11 cellular contexts compared by ENCODE assay signal in genomic region chr3:38650248-38650940, GRCh38. TPM values are rescaled to one million over a fixed set of nuclear protein-coding genes. Genes with fewer than 3 reads are reported as not detected.
DNase-seq lines count a peak whose midpoint lies in the region; ATAC-seq and TF ChIP-seq lines count a peak whose summit lies in the region.
"Had no signal": no experiment of that assay in that cellular context is flagged by ENCODE, and none has a peak within 500 bp of the region (broad histone marks: within the 10 kb centered on the region; RNA-seq: fewer than 3 reads in every experiment).

No MANE protein-coding gene starts in this region.

- H3K79me2 ChIP-seq in HCT116 (ENCODE audit: insufficient read depth, low read length) (no peaks in the 10 kb centered on the region), mammary epithelial cell (ENCODE audit: insufficient read depth, low read length) (no peaks in the 10 kb centered on the region), parathyroid adenoma (no peaks in the 10 kb centered on the region)

- ATAC-seq in HCT116 (no peak), HG03025 (IDR thresholded peaks at IDR 0.05; ENCODE audit: low FRiP score, unreplicated experiment) (no peak), HG03135 (IDR thresholded peaks at IDR 0.05; ENCODE audit: unreplicated experiment) (no peak)

- RAD21 ChIA-PET in HCT116 (lab: Charles Lee; ENCODE audit: low non-redundant PET in 1 of 2, low total read pairs in 2 of 2, uncharacterized antibody in 2 of 2, unreplicated experiment in 2 of 2), result interaction anchor here in 1 of 2 experiments (1.0 to 1.4 kb wide), 2 partner anchors 12 to 129 kb away, joined by 4 to 5 read pairs; no protein-coding TSS in a partner anchor

- H3K4me3 ChIP-seq in CD4-positive, alpha-beta memory T cell (ENCODE audit: low read length in 2 of 2), result peak overlapping the region in 1 of 2 donors; percentile 50
- H3K4me3 ChIP-seq in HCT116 (replicated peaks in 1 of 2; ENCODE audit: low read depth in 1 of 2, low read length in 2 of 2) (peak overlapping the region in 1 of 2 experiments; percentile 30; a peak in 1 of 4 replicates), mammary epithelial cell (replicated peaks in 1 of 3; ENCODE audit: insufficient read depth in 1 of 3, low read depth in 2 of 3, low read length in 3 of 3) (no peak overlapping the region), parathyroid adenoma (ENCODE audit: low read depth, low read length) (no peak overlapping the region), H7 (ENCODE audit: insufficient read depth, low read depth, low read length) (no peak overlapping the region)
- H3K4me3 ChIP-seq: lung had no signal

- CTCF ChIA-PET in CD4-positive, alpha-beta memory T cell (lab: Charles Lee; ENCODE audit: partially characterized antibody), result interaction anchor here (0.7 to 10.1 kb wide), 15 partner anchors 7 to 161 kb away, joined by 3 to 196 read pairs (median 5); partner anchors contain the start of gene EXOG
- CTCF ChIA-PET in HCT116 (lab: Charles Lee) (interaction anchor here (1.0 to 2.2 kb wide), 4 partner anchors 12 to 154 kb away, joined by 3 to 17 read pairs (median 4); partner anchors contain the start of gene EXOG), mammary epithelial cell (lab: Charles Lee; ENCODE audit: low non-redundant PET) (interaction anchor here (0.6 kb wide), 1 partner anchor 836 kb away, joined by 3 read pairs; no protein-coding TSS in a partner anchor)

- TF ChIP-seq POLR2A in HCT116 (IDR thresholded peaks at IDR 0.05; ENCODE audit: borderline replicate concordance, extremely low read depth, insufficient read depth, insufficient read length), result no peak

- POLR2A ChIA-PET in CD4-positive, alpha-beta memory T cell (lab: Charles Lee; ENCODE audit: partially characterized antibody), result interaction anchor here (1.4 to 2.1 kb wide), 2 partner anchors 129 to 154 kb away, joined by 6 to 7 read pairs; partner anchors contain the start of gene EXOG
- POLR2A ChIA-PET in HCT116 (lab: Charles Lee), result no interaction called here

- H3K4me1 ChIP-seq in CD4-positive, alpha-beta memory T cell (ENCODE audit: insufficient read depth, low read length), result peaks cover 22% of the 10 kb centered on the region
- H3K4me1 ChIP-seq in HCT116 (ENCODE audit: control insufficient read depth in 1 of 2, insufficient read depth in 2 of 2, low read length in 2 of 2), result peaks cover 11 to 26% of the 10 kb centered on the region in 2 experiments
- peaks cover 6% of the 10 kb centered on the region for H3K4me1 ChIP-seq in mammary epithelial cell (ENCODE audit: insufficient read depth, low read length)
- no peaks in the 10 kb centered on the region for H3K4me1 ChIP-seq in parathyroid adenoma

- H3K4me1 Mint-ChIP-seq in CD4-positive, alpha-beta memory T cell, result peaks cover 4 to 7% (median 6%) of the 10 kb centered on the region in 4 donors

- H3K9me3 ChIP-seq in CD4-positive, alpha-beta memory T cell (ENCODE audit: control insufficient read depth in 1 of 2, low read length in 2 of 2), result no peaks in the 10 kb centered on the region
- no peaks in the 10 kb centered on the region for H3K9me3 ChIP-seq in HCT116 (ENCODE audit: control insufficient read depth in 1 of 2, insufficient read depth in 1 of 2, low read depth in 1 of 2, low read length in 2 of 2)
- H3K9me3 ChIP-seq in mammary epithelial cell (replicated peaks; ENCODE audit: insufficient read depth, low read length), result no peaks in the 10 kb centered on the region
- no peaks in the 10 kb centered on the region for H3K9me3 ChIP-seq in parathyroid adenoma (ENCODE audit: control insufficient read depth, low read length)

- H3K9me2 ChIP-seq in HCT116 (ENCODE audit: insufficient read depth), result no peaks in the 10 kb centered on the region

- no TSS peak for BruUV-seq in HCT116 (replicated peaks; lab: Mats Ljungman, UMichigan)
- no TSS peak for BruUV-seq in mammary epithelial cell (replicated peaks; lab: Mats Ljungman, UMichigan)

- peak overlapping the region; percentile 47 for H2AFZ ChIP-seq in HCT116 (ENCODE audit: low read depth, low read length, poor library complexity, severe bottlenecking)
- H2AFZ ChIP-seq in mammary epithelial cell (ENCODE audit: low read depth, low read length), result peak overlapping the region; percentile 74
- peak overlapping the region; percentile 64 for H2AFZ ChIP-seq in parathyroid adenoma

- intact Hi-C loops in CD4-positive, alpha-beta memory T cell (cut with micrococcal nuclease), result loop anchor here (5.0 kb wide), 1 partner anchor 303 kb away; the partner anchor contains the start of gene XYLB
- intact Hi-C loops in HCT116 (cut with micrococcal nuclease) (loop anchor here (10.0 kb wide), 1 partner anchor 796 kb away; no protein-coding TSS in a partner anchor), mammary epithelial cell (cut with micrococcal nuclease) (no loop called here)

- H3K36me3 Mint-ChIP-seq in CD4-positive, alpha-beta memory T cell, result no peaks in the 10 kb centered on the region
- H3K36me3 Mint-ChIP-seq: stimulated activated effector memory CD8-positive, alpha-beta T cell treated with anti-CD3 and anti-CD28 coated beads, Interleukin-12 subunit alpha, Interleukin-12 subunit beta, amount 100 ng/mL, for 72 hours had no signal

- no peak for TF ChIP-seq RAD21 in HCT116 (IDR thresholded peaks at IDR 0.05; ENCODE audit: low read depth)

- TF ChIP-seq CTCF in HCT116 (IDR thresholded peaks at IDR 0.05 in 2 of 3, conservative IDR thresholded peaks at IDR 0.05 in 1 of 3; ENCODE audit: borderline replicate concordance in 1 of 3, insufficient read depth in 1 of 3, low read depth in 2 of 3, low read length in 2 of 3), result no peak
- TF ChIP-seq CTCF in mammary epithelial cell (conservative IDR thresholded peaks at IDR 0.05 in 1 of 2, IDR thresholded peaks at IDR 0.05 in 1 of 2; ENCODE audit: extremely low read depth in 1 of 2, insufficient read depth in 1 of 2, low read depth in 1 of 2, low read length in 2 of 2), result no peak
- no peak for TF ChIP-seq CTCF in parathyroid adenoma (IDR thresholded peaks at IDR 0.05)

- H3K27ac Mint-ChIP-seq in CD4-positive, alpha-beta memory T cell, result no peak overlapping the region
- H3K27ac Mint-ChIP-seq: stimulated activated effector memory CD8-positive, alpha-beta T cell treated with anti-CD3 and anti-CD28 coated beads, Interleukin-12 subunit alpha, Interleukin-12 subunit beta, amount 100 ng/mL, for 72 hours; T-helper 1 cell treated with Interleukin-12 subunit alpha and Interleukin-12 subunit beta and Interleukin-4 antibody, amounts not matched to agents 30 μg/mL and 1 μg/mL, for 36 hours had no signal

- no peaks in the 10 kb centered on the region for H4K20me1 ChIP-seq in HCT116 (ENCODE audit: insufficient read depth)
- H4K20me1 ChIP-seq in mammary epithelial cell (ENCODE audit: insufficient read depth, low read length), result no peaks in the 10 kb centered on the region

- H3K4me2 ChIP-seq in HCT116 (ENCODE audit: low read length) (peak overlapping the region; percentile 91), mammary epithelial cell (ENCODE audit: insufficient read depth, low read depth, low read length) (no peak overlapping the region), parathyroid adenoma (ENCODE audit: low read length) (no peak overlapping the region)

- H3K27me3 Mint-ChIP-seq in CD4-positive, alpha-beta memory T cell, result peaks cover 8 to 20% of the 10 kb centered on the region in 2 donors

- H3K4me3 Mint-ChIP-seq in CD4-positive, alpha-beta memory T cell, result no peak overlapping the region
- H3K4me3 Mint-ChIP-seq: stimulated activated effector memory CD8-positive, alpha-beta T cell treated with anti-CD3 and anti-CD28 coated beads, Interleukin-12 subunit alpha, Interleukin-12 subunit beta, amount 100 ng/mL, for 72 hours; T-helper 1 cell treated with Interleukin-12 subunit alpha and Interleukin-12 subunit beta and Interleukin-4 antibody, amounts not matched to agents 30 μg/mL and 1 μg/mL, for 36 hours had no signal

- dilution Hi-C loops in mammary epithelial cell (cut with HindIII; ENCODE audit: low sequenced_read_pairs), result loop anchor here (10.0 kb wide), 1 partner anchor 56 kb away; no protein-coding TSS in a partner anchor

- in situ Hi-C loops in mammary epithelial cell (cut with MboI; ENCODE audit: low sequenced_read_pairs in 2 of 2), result no loop called here

- 96% methylated on average over 10 of the region's 13 CpGs for WGBS in mammary epithelial cell (ENCODE audit: low coverage, missing lambda C conversion rate)

- no peaks in the 10 kb centered on the region for H3K36me3 ChIP-seq in CD4-positive, alpha-beta memory T cell (ENCODE audit: insufficient read depth, low read length)
- H3K36me3 ChIP-seq in HCT116 (ENCODE audit: control insufficient read depth in 1 of 2, insufficient read depth in 2 of 2, low read length in 2 of 2), result no peaks in the 10 kb centered on the region
- H3K36me3 ChIP-seq in mammary epithelial cell (ENCODE audit: insufficient read depth, low read length), result no peaks in the 10 kb centered on the region
- no peaks in the 10 kb centered on the region for H3K36me3 ChIP-seq in parathyroid adenoma (ENCODE audit: control insufficient read depth, insufficient read depth, low read length)
- no peaks in the 10 kb centered on the region for H3K36me3 ChIP-seq in H7 (replicated peaks; ENCODE audit: control insufficient read depth, insufficient read depth, low read length)

- no peak overlapping the region for H3K27ac ChIP-seq in CD4-positive, alpha-beta memory T cell (ENCODE audit: low read depth, low read length)
- no peak overlapping the region; the same call in 1 of the 2 replicates for H3K27ac ChIP-seq in HCT116 (ENCODE audit: low read depth, low read length)
- H3K27ac ChIP-seq in mammary epithelial cell (ENCODE audit: insufficient read depth, low read depth, low read length), result no peak overlapping the region
- no peak overlapping the region for H3K27ac ChIP-seq in parathyroid adenoma

- H3K9me3 Mint-ChIP-seq in CD4-positive, alpha-beta memory T cell, result no peaks in the 10 kb centered on the region
- H3K9me3 Mint-ChIP-seq: stimulated activated effector memory CD8-positive, alpha-beta T cell treated with anti-CD3 and anti-CD28 coated beads, Interleukin-12 subunit alpha, Interleukin-12 subunit beta, amount 100 ng/mL, for 72 hours; T-helper 1 cell treated with Interleukin-12 subunit alpha and Interleukin-12 subunit beta and Interleukin-4 antibody, amounts not matched to agents 30 μg/mL and 1 μg/mL, for 36 hours had no signal

- peaks cover 12% of the 10 kb centered on the region for H3K27me3 ChIP-seq in CD4-positive, alpha-beta memory T cell (ENCODE audit: insufficient read depth, low read length)
- H3K27me3 ChIP-seq in HCT116 (ENCODE audit: insufficient read depth, low read length) (no peaks in the 10 kb centered on the region), mammary epithelial cell (ENCODE audit: insufficient read depth, low read length) (peaks cover 9% of the 10 kb centered on the region), parathyroid adenoma (ENCODE audit: control insufficient read depth, insufficient read depth, low read length) (no peaks in the 10 kb centered on the region), H7 (ENCODE audit: control insufficient read depth, insufficient read depth, low read length) (peaks cover 38% of the 10 kb centered on the region)

- H3K9ac ChIP-seq in HCT116 (ENCODE audit: low read length) (peak overlapping the region; percentile 51), mammary epithelial cell (ENCODE audit: insufficient read depth, low read length) (no peak overlapping the region), parathyroid adenoma (no peak overlapping the region)

- peak in 4 of 5 donors; percentile 17 to 30 (median 22) for DNase-seq in CD4-positive, alpha-beta memory T cell
- DNase-seq in HCT116 (ENCODE audit: low read depth, low spot score) (no peak), mammary epithelial cell (no peak), H7 (no peak), DMS153 treated with DMSO at 0.1 percent for 48 hours (lab: John Stamatoyannopoulos, UW; ENCODE audit: unreplicated experiment) (no peak)

RNA-seq across cellular contexts. Expression of gene SCN5A, which starts 0.9 kb away (rescaled TPM):
- total RNA-seq in CD4-positive, alpha-beta memory T cell, result under 1 TPM; 0.12 to 0.47 TPM
- polyA plus RNA-seq in CD4-positive, alpha-beta memory T cell, result not detected
- total RNA-seq in HCT116 (2021; ENCODE audit: unreplicated experiment) (11.5 TPM), mammary epithelial cell (not detected)
- polyA plus RNA-seq in HCT116 (2012), result 4.4 and 4.9 TPM in 2 replicates
- polyA plus RNA-seq in mammary epithelial cell, result 0.08 TPM
- polyA minus RNA-seq in mammary epithelial cell, result 0.98 TPM
- 2.9 and 8.1 TPM in 2 replicates for total RNA-seq in H7 (2014; rRNA removed; shearing (Covaris generic))

Comparison
In these comparisons a context has a peak if more than half of its experiments do, and no peak if none do; other contexts are left out.
1. DNase-seq: peak in CD4-positive, alpha-beta memory T cell (4 of 5); none in HCT116 (single experiment), mammary epithelial cell (single experiment), H7 (single experiment) and DMS153 treated with DMSO at 0.1 percent for 48 hours (single experiment).
2. Peak in every context shown above with its lines, with median percentiles within 50 percentile points of each other: H2AFZ ChIP-seq.